In genomic region chr19:19663292-19664120, GRCh38 we compare ENCODE assay signal across 1 cellular context.
TF ChIP-seq lines count a peak whose summit lies in the region.

Gene ATP13A1, minus strand, starts transcription at chr19:19663676. Its CDS starts 10 bp downstream, at chr19:19663666.

TF ChIP-seq in HepG2, 621 proteins besides CTCF, POLR2A, EP300 and RAD21 (continued from another document and continues in another):
- TF ChIP-seq E2F1 (CRISPR knock-in tag; IDR thresholded peaks at IDR 0.05) (0 out of 2 replicates have a peak, but pooled peaks have one; percentile 71), POLR2AphosphoS2 (IDR thresholded peaks at IDR 0.05; ENCODE audit: low read depth, low read length) (no peak), DZIP1 (CRISPR knock-in tag; IDR thresholded peaks at IDR 0.05) (0 out of 2 replicates have a peak, but pooled peaks have one; percentile 21), ZHX2 (IDR thresholded peaks at IDR 0.05; ENCODE audit: low read depth) (peak; percentile 94), ZHX2 (CRISPR knock-in tag; IDR thresholded peaks at IDR 0.05; ENCODE audit: borderline replicate concordance) (0 out of 2 replicates have a peak, but pooled peaks have one; percentile 11), KDM4B (CRISPR knock-in tag; IDR thresholded peaks at IDR 0.05) (0 out of 2 replicates have a peak, but pooled peaks have one; percentile 14), ETV6 (CRISPR knock-in tag; conservative IDR thresholded peaks at IDR 0.05) (peak; percentile 72), ZSCAN21 (CRISPR knock-in tag; IDR thresholded peaks at IDR 0.05; ENCODE audit: borderline replicate concordance) (peak; percentile 77; the same call in 1 of the 2 replicates), ZNF142 (CRISPR knock-in tag; IDR thresholded peaks at IDR 0.05) (0 out of 2 replicates have a peak, but pooled peaks have one; percentile 20), THRA (CRISPR knock-in tag; IDR thresholded peaks at IDR 0.05; ENCODE audit: borderline replicate concordance) (0 out of 2 replicates have a peak, but pooled peaks have one; percentile 29), HNRNPLL (IDR thresholded peaks at IDR 0.05; ENCODE audit: low read depth, low read length, poor library complexity, severe bottlenecking) (peak; percentile 46), NR0B2 (CRISPR knock-in tag; IDR thresholded peaks at IDR 0.05) (peak; percentile 21; the same call in 1 of the 2 replicates), YY1 (IDR thresholded peaks at IDR 0.05; ENCODE audit: insufficient read depth, insufficient replicate concordance, low read depth, low read length) (peak; percentile 100), ZKSCAN1 (IDR thresholded peaks at IDR 0.05; ENCODE audit: low read length) (0 out of 2 replicates have a peak, but pooled peaks have one; percentile 39), SP2 (CRISPR knock-in tag; IDR thresholded peaks at IDR 0.05) (peak; percentile 65), ZNF329 (CRISPR knock-in tag; IDR thresholded peaks at IDR 0.05; ENCODE audit: low read depth) (0 out of 2 replicates have a peak, but pooled peaks have one; percentile 80), MED13 (CRISPR knock-in tag; IDR thresholded peaks at IDR 0.05) (no peak), ERF (CRISPR knock-in tag; IDR thresholded peaks at IDR 0.05) (peak; percentile 81), ZNF747 (CRISPR knock-in tag; IDR thresholded peaks at IDR 0.05; ENCODE audit: borderline replicate concordance) (peak; percentile 63; the same call in 1 of the 2 replicates), ZNF777 (CRISPR knock-in tag; IDR thresholded peaks at IDR 0.05) (peak; percentile 49), FOXA3 (CRISPR knock-in tag; IDR thresholded peaks at IDR 0.05) (peak; percentile 25), ZNF318 (CRISPR knock-in tag; IDR thresholded peaks at IDR 0.05) (no peak), CENPT (CRISPR knock-in tag; IDR thresholded peaks at IDR 0.05; ENCODE audit: low read depth) (peak; percentile 68; the same call in 1 of the 2 replicates)
